Comparison of ENCODE assay signal across 35 cellular contexts in genomic region chr4:54844911-54845310, GRCh38.
"Had no signal": no experiment of that assay in that cellular context is flagged by ENCODE, and none has a peak within 500 bp of the region (broad histone marks: within the 10 kb centered on the region; RNA-seq: fewer than 3 reads in every experiment).

No MANE protein-coding gene starts in this region.

- H3K27ac Mint-ChIP-seq: activated B cell treated with CpG ODN at 0.5 μM for 24 hours; activated CD4-positive, alpha-beta memory T cell treated with anti-CD3 and anti-CD28 coated beads for 36 hours; activated CD4-positive, alpha-beta T cell treated with anti-CD3 and anti-CD28 coated beads, Interleukin-2, amount 10 ng/mL, durations not matched to agents 24 days and 14 days; activated CD8-positive, alpha-beta T cell treated with anti-CD3 and anti-CD28 coated beads for 36 hours; activated naive CD4-positive, alpha-beta T cell treated with anti-CD3 and anti-CD28 coated beads for 36 hours; activated naive CD4-positive, alpha-beta T cell treated with anti-CD3 and anti-CD28 coated beads, Interleukin-2, amount 50 U/mL, for 72 hours; activated naive CD8-positive, alpha-beta T cell treated with anti-CD3 and anti-CD28 coated beads for 36 hours; activated T-cell treated with anti-CD3 and anti-CD28 coated beads, Interleukin-2, amount 50 U/mL, for 72 hours; activated T-helper 1 cell treated with anti-CD3 and anti-CD28 coated beads, Interleukin-12 subunit alpha, Interleukin-12 subunit beta, Interleukin-2, Interleukin-4 antibody, amounts not matched to agents 30 ng/mL and 10 ng/mL and 1 ng/mL, durations not matched to agents 14 hours and 24 hours and 36 hours; activated T-helper 17 cell treated with anti-CD3 and anti-CD28 coated beads, Interleukin-2, amount 50 U/mL, for 72 hours; T-helper 1 cell treated with Interleukin-12 subunit alpha and Interleukin-12 subunit beta and Interleukin-4 antibody, amounts not matched to agents 30 μg/mL and 1 μg/mL, for 36 hours; T-helper 2 cell treated with Interferon-gamma antibody and Interleukin-4, amounts not matched to agents 5 μg/mL and 100 μg/mL, for 36 hours had no signal

- H3K4me3 Mint-ChIP-seq: activated B cell treated with CpG ODN at 0.5 μM for 24 hours; activated CD4-positive, alpha-beta memory T cell treated with anti-CD3 and anti-CD28 coated beads for 36 hours; activated CD4-positive, alpha-beta T cell treated with anti-CD3 and anti-CD28 coated beads, Interleukin-2, amount 10 ng/mL, durations not matched to agents 24 days and 14 days; activated CD8-positive, alpha-beta T cell treated with anti-CD3 and anti-CD28 coated beads for 36 hours; activated naive CD4-positive, alpha-beta T cell treated with anti-CD3 and anti-CD28 coated beads for 36 hours; activated naive CD8-positive, alpha-beta T cell treated with anti-CD3 and anti-CD28 coated beads for 36 hours; activated T-cell treated with anti-CD3 and anti-CD28 coated beads, Interleukin-2, amount 50 U/mL, for 4 hours; activated T-cell treated with anti-CD3 and anti-CD28 coated beads, Interleukin-2, amount 50 U/mL, for 72 hours; activated T-helper 1 cell treated with anti-CD3 and anti-CD28 coated beads, Interleukin-12 subunit alpha, Interleukin-12 subunit beta, Interleukin-2, Interleukin-4 antibody, amounts not matched to agents 30 ng/mL and 10 ng/mL and 1 ng/mL, durations not matched to agents 14 hours and 24 hours and 36 hours; activated T-helper 17 cell treated with anti-CD3 and anti-CD28 coated beads, Interleukin-2, amount 50 U/mL, for 72 hours; central memory CD8-positive, alpha-beta T cell; T-helper 1 cell treated with Interleukin-12 subunit alpha and Interleukin-12 subunit beta and Interleukin-4 antibody, amounts not matched to agents 30 μg/mL and 1 μg/mL, for 36 hours; T-helper 2 cell treated with Interferon-gamma antibody and Interleukin-4, amounts not matched to agents 5 μg/mL and 100 μg/mL, for 36 hours had no signal

- H3K27me3 Mint-ChIP-seq: activated CD4-positive, alpha-beta memory T cell treated with anti-CD3 and anti-CD28 coated beads for 36 hours; activated CD4-positive, alpha-beta T cell treated with anti-CD3 and anti-CD28 coated beads, Interleukin-2, amount 10 ng/mL, durations not matched to agents 24 days and 14 days; activated CD8-positive, alpha-beta T cell treated with anti-CD3 and anti-CD28 coated beads for 36 hours; activated naive CD8-positive, alpha-beta T cell treated with anti-CD3 and anti-CD28 coated beads for 36 hours; activated T-helper 17 cell treated with anti-CD3 and anti-CD28 coated beads, Interleukin-2, amount 50 U/mL, for 72 hours; central memory CD8-positive, alpha-beta T cell had no signal

- H3K9me3 ChIP-seq: adrenal gland, body of pancreas, breast epithelium had no signal

- H3K4me1 ChIP-seq: adrenal gland, body of pancreas, breast epithelium had no signal

- H3K27me3 ChIP-seq: adrenal gland, body of pancreas, brain microvascular endothelial cell, breast epithelium had no signal

- H3K27ac ChIP-seq: adrenal gland, body of pancreas, brain microvascular endothelial cell, breast epithelium, VCaP had no signal

- H3K36me3 ChIP-seq: adrenal gland, brain microvascular endothelial cell, breast epithelium had no signal

- ATAC-seq: activated CD8-positive, alpha-beta T cell treated with anti-CD3 and anti-CD28 coated beads for 36 hours; activated naive CD4-positive, alpha-beta T cell treated with anti-CD3 and anti-CD28 coated beads, Interleukin-2, amount 50 U/mL, for 72 hours; activated T-cell treated with anti-CD3 and anti-CD28 coated beads, Interleukin-2, amount 50 U/mL, for 4 hours; activated T-cell treated with anti-CD3 and anti-CD28 coated beads, Interleukin-2, amount 50 U/mL, for 72 hours; activated T-helper 17 cell treated with anti-CD3 and anti-CD28 coated beads, Interleukin-2, amount 50 U/mL, for 72 hours; body of pancreas had no signal

- H3K4me3 ChIP-seq: adrenal gland, body of pancreas, breast epithelium had no signal

- H3K9me3 Mint-ChIP-seq: activated B cell treated with CpG ODN at 0.5 μM for 24 hours; activated CD4-positive, alpha-beta memory T cell treated with anti-CD3 and anti-CD28 coated beads for 36 hours; activated CD4-positive, alpha-beta T cell treated with anti-CD3 and anti-CD28 coated beads, Interleukin-2, amount 10 ng/mL, durations not matched to agents 24 days and 14 days; activated CD8-positive, alpha-beta T cell treated with anti-CD3 and anti-CD28 coated beads for 36 hours; activated naive CD4-positive, alpha-beta T cell treated with anti-CD3 and anti-CD28 coated beads for 36 hours; activated naive CD4-positive, alpha-beta T cell treated with anti-CD3 and anti-CD28 coated beads, Interleukin-2, amount 50 U/mL, for 72 hours; activated naive CD8-positive, alpha-beta T cell treated with anti-CD3 and anti-CD28 coated beads for 36 hours; activated T-cell treated with anti-CD3 and anti-CD28 coated beads, Interleukin-2, amount 50 U/mL, for 4 hours; activated T-cell treated with anti-CD3 and anti-CD28 coated beads, Interleukin-2, amount 50 U/mL, for 72 hours; activated T-helper 1 cell treated with anti-CD3 and anti-CD28 coated beads, Interleukin-12 subunit alpha, Interleukin-12 subunit beta, Interleukin-2, Interleukin-4 antibody, amounts not matched to agents 30 ng/mL and 10 ng/mL and 1 ng/mL, durations not matched to agents 14 hours and 24 hours and 36 hours; activated T-helper 17 cell treated with anti-CD3 and anti-CD28 coated beads, Interleukin-2, amount 50 U/mL, for 72 hours; central memory CD8-positive, alpha-beta T cell; T-helper 1 cell treated with Interleukin-12 subunit alpha and Interleukin-12 subunit beta and Interleukin-4 antibody, amounts not matched to agents 30 μg/mL and 1 μg/mL, for 36 hours; T-helper 2 cell treated with Interferon-gamma antibody and Interleukin-4, amounts not matched to agents 5 μg/mL and 100 μg/mL, for 36 hours had no signal

- H3K4me1 Mint-ChIP-seq: activated B cell treated with CpG ODN at 0.5 μM for 24 hours; activated CD4-positive, alpha-beta T cell treated with anti-CD3 and anti-CD28 coated beads, Interleukin-2, amount 10 ng/mL, durations not matched to agents 24 days and 14 days; activated naive CD8-positive, alpha-beta T cell treated with anti-CD3 and anti-CD28 coated beads for 36 hours; activated T-helper 17 cell treated with anti-CD3 and anti-CD28 coated beads, Interleukin-2, amount 50 U/mL, for 72 hours; central memory CD8-positive, alpha-beta T cell had no signal

- DNase-seq: activated B cell treated with CpG ODN at 0.5 μM for 24 hours; activated CD4-positive, alpha-beta memory T cell treated with anti-CD3 and anti-CD28 coated beads for 36 hours; activated CD4-positive, alpha-beta T cell treated with anti-CD3 and anti-CD28 coated beads for 4 hours; activated CD4-positive, alpha-beta T cell treated with anti-CD3 and anti-CD28 coated beads, Interleukin-2, amount 10 ng/mL, durations not matched to agents 24 days and 14 days; activated CD4-positive, alpha-beta T cell treated with anti-CD3 and anti-CD28 coated beads, Interleukin-2, amount 50 U/mL, for 1 hour; activated CD4-positive, alpha-beta T cell treated with anti-CD3 and anti-CD28 coated beads, Interleukin-2, amount 50 U/mL, for 4 hours; activated CD4-positive, CD25-positive, alpha-beta regulatory T cell treated with anti-CD3 and anti-CD28 coated beads, Interleukin-2, amount 50 U/mL, for 72 hours; activated CD8-positive, alpha-beta memory T cell treated with anti-CD3 and anti-CD28 coated beads, Interleukin-2, amount 50 U/mL, for 4 hours; activated CD8-positive, alpha-beta T cell treated with anti-CD3 and anti-CD28 coated beads for 36 hours; activated effector memory CD4-positive, alpha-beta T cell treated with anti-CD3 and anti-CD28 coated beads, Interleukin-2, amount 50 U/mL, for 16 hours; activated gamma-delta T cell treated with Interleukin-2 at 50 U/mL for 16 hours; activated naive CD4-positive, alpha-beta T cell; activated naive CD4-positive, alpha-beta T cell treated with anti-CD3 and anti-CD28 coated beads for 36 hours; activated naive CD4-positive, alpha-beta T cell treated with anti-CD3 and anti-CD28 coated beads, Interleukin-2, amount 50 U/mL, for 16 hours; activated naive CD8-positive, alpha-beta T cell treated with anti-CD3 and anti-CD28 coated beads for 36 hours; activated T-cell treated with anti-CD3 and anti-CD28 coated beads for 4 hours; activated T-cell treated with anti-CD3 and anti-CD28 coated beads, Interleukin-2, amount 50 U/mL, for 1 hour; activated T-cell treated with anti-CD3 and anti-CD28 coated beads, Interleukin-2, amount 50 U/mL, for 4 hours; activated T-cell treated with anti-CD3 and anti-CD28 coated beads, Interleukin-2, amount 50 U/mL, for 72 hours; adrenal gland; amniotic stem cell; aorta; body of pancreas; brain microvascular endothelial cell; cerebellar nuclear complex; T-helper 2 cell; T-helper 9 cell had no signal

- H3K36me3 Mint-ChIP-seq: activated CD4-positive, alpha-beta memory T cell treated with anti-CD3 and anti-CD28 coated beads for 36 hours; activated naive CD4-positive, alpha-beta T cell treated with anti-CD3 and anti-CD28 coated beads, Interleukin-2, amount 50 U/mL, for 72 hours; activated naive CD8-positive, alpha-beta T cell treated with anti-CD3 and anti-CD28 coated beads for 36 hours had no signal
